14 cellular contexts compared by ENCODE assay signal in genomic region chr14:61416587-61416986, GRCh38.
DNase-seq lines count a peak whose midpoint lies in the region; ATAC-seq and TF ChIP-seq lines count a peak whose summit lies in the region.
"Had no signal": no experiment of that assay in that cellular context is flagged by ENCODE, and none has a peak within 500 bp of the region (broad histone marks: within the 10 kb centered on the region; RNA-seq: fewer than 3 reads in every experiment).

No MANE protein-coding gene starts in this region.

- H3K4me1 Mint-ChIP-seq in activated naive CD4-positive, alpha-beta T cell treated with anti-CD3 and anti-CD28 coated beads, Interleukin-2, amount 10 ng/mL, durations not matched to agents 7 days and 5 days = no peaks in the 10 kb centered on the region
- H3K4me1 Mint-ChIP-seq in stimulated activated naive CD8-positive, alpha-beta T cell treated with anti-CD3 and anti-CD28 coated beads, Interleukin-15, amount 100 ng/mL, for 72 hours = no peaks in the 10 kb centered on the region

- no peaks in the 10 kb centered on the region for H3K27me3 ChIP-seq in transverse colon

- H3K27ac ChIP-seq in transverse colon = no peak overlapping the region

- CTCF ChIA-PET in activated naive CD4-positive, alpha-beta T cell treated with anti-CD3 and anti-CD28 coated beads, Interleukin-2, amount 10 ng/mL, durations not matched to agents 7 days and 5 days (lab: Charles Lee) = interaction anchor here (1.3 to 2.4 kb wide), 2 partner anchors 35 to 74 kb away, joined by 3 to 9 read pairs; no protein-coding TSS in a partner anchor

- no peak for TF ChIP-seq EP300 in transverse colon (IDR thresholded peaks at IDR 0.05; ENCODE audit: low read depth)

- H3K4me3 ChIP-seq in transverse colon = no peak overlapping the region

- no peaks in the 10 kb centered on the region for H3K27me3 Mint-ChIP-seq in activated naive CD4-positive, alpha-beta T cell treated with anti-CD3 and anti-CD28 coated beads, Interleukin-2, amount 10 ng/mL, durations not matched to agents 7 days and 5 days
- no peaks in the 10 kb centered on the region for H3K27me3 Mint-ChIP-seq in stimulated activated naive CD8-positive, alpha-beta T cell treated with anti-CD3 and anti-CD28 coated beads, Interleukin-15, amount 100 ng/mL, for 72 hours
- H3K27me3 Mint-ChIP-seq: progenitor cell of endocrine pancreas had no signal

- in situ Hi-C loops in transverse colon (cut with MboI; ENCODE audit: low pct_ligation_motif_present in 1 of 4, low pct_unique_long_range_greater_than_20kb in 1 of 4, low sequenced_read_pairs in 3 of 4) = no loop called here

- peak overlapping the region; percentile 24 for H3K4me3 Mint-ChIP-seq in activated naive CD4-positive, alpha-beta T cell treated with anti-CD3 and anti-CD28 coated beads, Interleukin-2, amount 10 ng/mL, durations not matched to agents 7 days and 5 days
- H3K4me3 Mint-ChIP-seq in stimulated activated naive CD8-positive, alpha-beta T cell treated with anti-CD3 and anti-CD28 coated beads, Interleukin-15, amount 100 ng/mL, for 72 hours = peak overlapping the region; percentile 66 to 68

- H3K27ac Mint-ChIP-seq in activated naive CD4-positive, alpha-beta T cell treated with anti-CD3 and anti-CD28 coated beads, Interleukin-2, amount 10 ng/mL, durations not matched to agents 7 days and 5 days = no peak overlapping the region
- H3K27ac Mint-ChIP-seq in activated naive CD4-positive, alpha-beta T cell treated with anti-CD3 and anti-CD28 coated beads, Interleukin-2, amount 50 U/mL, for 72 hours = peak overlapping the region in 1 of 2 donors; percentile 79
- H3K27ac Mint-ChIP-seq in stimulated activated naive CD8-positive, alpha-beta T cell treated with anti-CD3 and anti-CD28 coated beads, Interleukin-15, amount 100 ng/mL, for 72 hours = peak overlapping the region; percentile 55 to 72
- H3K27ac Mint-ChIP-seq: progenitor cell of endocrine pancreas had no signal

- H3K9me3 ChIP-seq in transverse colon = no peaks in the 10 kb centered on the region
- H3K9me3 ChIP-seq: SK-N-SH had no signal

- peak; percentile 38 for ATAC-seq in HG02885 (IDR thresholded peaks at IDR 0.05; ENCODE audit: poor library complexity, unreplicated experiment)
- peak; percentile 27 to 52 for ATAC-seq in activated naive CD4-positive, alpha-beta T cell treated with anti-CD3 and anti-CD28 coated beads, Interleukin-2, amount 50 U/mL, for 72 hours
- peak; percentile 46 for ATAC-seq in stimulated activated naive CD8-positive, alpha-beta T cell treated with anti-CD3 and anti-CD28 coated beads, Interleukin-15, amount 100 ng/mL, for 72 hours

- H3K4me1 ChIP-seq in transverse colon = peaks cover 0 to 8% (median 0%) of the 10 kb centered on the region in 4 donors

- H3K9me3 Mint-ChIP-seq in activated naive CD4-positive, alpha-beta T cell treated with anti-CD3 and anti-CD28 coated beads, Interleukin-2, amount 10 ng/mL, durations not matched to agents 7 days and 5 days = peaks cover 3% of the 10 kb centered on the region
- no peaks in the 10 kb centered on the region for H3K9me3 Mint-ChIP-seq in activated naive CD4-positive, alpha-beta T cell treated with anti-CD3 and anti-CD28 coated beads, Interleukin-2, amount 50 U/mL, for 72 hours
- H3K9me3 Mint-ChIP-seq in stimulated activated naive CD8-positive, alpha-beta T cell treated with anti-CD3 and anti-CD28 coated beads, Interleukin-15, amount 100 ng/mL, for 72 hours = no peaks in the 10 kb centered on the region

- DNase-seq in activated naive CD4-positive, alpha-beta T cell treated with anti-CD3 and anti-CD28 coated beads, Interleukin-2, amount 10 ng/mL, durations not matched to agents 7 days and 5 days = no peak
- DNase-seq in activated naive CD4-positive, alpha-beta T cell (lab: John Stamatoyannopoulos, UW) = no peak
- DNase-seq in activated naive CD4-positive, alpha-beta T cell treated with anti-CD3 and anti-CD28 coated beads, Interleukin-2, amount 50 U/mL, for 72 hours (ENCODE audit: low spot score in 2 of 2) = no peak
- no peak for DNase-seq in stimulated activated naive CD8-positive, alpha-beta T cell treated with anti-CD3 and anti-CD28 coated beads, Interleukin-15, amount 100 ng/mL, for 72 hours
- DNase-seq in SIG-M5 (lab: John Stamatoyannopoulos, UW) = no peak
- DNase-seq in nucleus accumbens (lab: John Stamatoyannopoulos, UW) = no peak
- DNase-seq in transverse colon = no peak
- DNase-seq: activated CD4-positive, CD25-positive, alpha-beta regulatory T cell; activated effector memory CD4-positive, alpha-beta T cell treated with anti-CD3 and anti-CD28 coated beads, Interleukin-2, amount 50 U/mL, for 16 hours; DMS53; NCI-H1048; SK-N-SH had no signal

- 63% methylated on average over 2 of the region's 2 CpGs; no CpG with 5 or more reads in 1 of the 2 donors for WGBS in transverse colon (ENCODE audit: low coverage in 1 of 2), 2 donors

- intact Hi-C loops in transverse colon (cut with DNase I; ENCODE audit: low total_unique reads) = no loop called here

- no peak for TF ChIP-seq CTCF in transverse colon (IDR thresholded peaks at IDR 0.05)

- H3K36me3 ChIP-seq in transverse colon = no peaks in the 10 kb centered on the region

- peaks cover 37% of the 10 kb centered on the region for H3K36me3 Mint-ChIP-seq in activated naive CD4-positive, alpha-beta T cell treated with anti-CD3 and anti-CD28 coated beads, Interleukin-2, amount 10 ng/mL, durations not matched to agents 7 days and 5 days
- H3K36me3 Mint-ChIP-seq in activated naive CD4-positive, alpha-beta T cell treated with anti-CD3 and anti-CD28 coated beads, Interleukin-2, amount 50 U/mL, for 72 hours = peaks cover 0 to under 1% of the 10 kb centered on the region in 2 donors

- no peak for TF ChIP-seq POLR2A in transverse colon (IDR thresholded peaks at IDR 0.05)
